Comparison of ENCODE assay signal across 1 cellular context in genomic region chr7:39950473-39951155, GRCh38.
A peak's percentile ranks its signal among the peaks of the same experiment; 100 is the strongest.
TF ChIP-seq lines count a peak whose summit lies in the region.

No MANE protein-coding gene starts in this region.

TF ChIP-seq in SK-N-SH, 30 proteins besides CTCF, POLR2A, EP300 and RAD21 (continued from another document):
- TF ChIP-seq, protein P1, sequence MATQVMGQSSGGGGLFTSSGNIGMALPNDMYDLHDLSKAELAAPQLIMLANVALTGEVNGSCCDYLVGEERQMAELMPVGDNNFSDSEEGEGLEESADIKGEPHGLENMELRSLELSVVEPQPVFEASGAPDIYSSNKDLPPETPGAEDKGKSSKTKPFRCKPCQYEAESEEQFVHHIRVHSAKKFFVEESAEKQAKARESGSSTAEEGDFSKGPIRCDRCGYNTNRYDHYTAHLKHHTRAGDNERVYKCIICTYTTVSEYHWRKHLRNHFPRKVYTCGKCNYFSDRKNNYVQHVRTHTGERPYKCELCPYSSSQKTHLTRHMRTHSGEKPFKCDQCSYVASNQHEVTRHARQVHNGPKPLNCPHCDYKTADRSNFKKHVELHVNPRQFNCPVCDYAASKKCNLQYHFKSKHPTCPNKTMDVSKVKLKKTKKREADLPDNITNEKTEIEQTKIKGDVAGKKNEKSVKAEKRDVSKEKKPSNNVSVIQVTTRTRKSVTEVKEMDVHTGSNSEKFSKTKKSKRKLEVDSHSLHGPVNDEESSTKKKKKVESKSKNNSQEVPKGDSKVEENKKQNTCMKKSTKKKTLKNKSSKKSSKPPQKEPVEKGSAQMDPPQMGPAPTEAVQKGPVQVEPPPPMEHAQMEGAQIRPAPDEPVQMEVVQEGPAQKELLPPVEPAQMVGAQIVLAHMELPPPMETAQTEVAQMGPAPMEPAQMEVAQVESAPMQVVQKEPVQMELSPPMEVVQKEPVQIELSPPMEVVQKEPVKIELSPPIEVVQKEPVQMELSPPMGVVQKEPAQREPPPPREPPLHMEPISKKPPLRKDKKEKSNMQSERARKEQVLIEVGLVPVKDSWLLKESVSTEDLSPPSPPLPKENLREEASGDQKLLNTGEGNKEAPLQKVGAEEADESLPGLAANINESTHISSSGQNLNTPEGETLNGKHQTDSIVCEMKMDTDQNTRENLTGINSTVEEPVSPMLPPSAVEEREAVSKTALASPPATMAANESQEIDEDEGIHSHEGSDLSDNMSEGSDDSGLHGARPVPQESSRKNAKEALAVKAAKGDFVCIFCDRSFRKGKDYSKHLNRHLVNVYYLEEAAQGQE (IDR thresholded peaks at IDR 0.05; ENCODE audit: low read depth, low read length) = no peak
- TF ChIP-seq CHD2 (IDR thresholded peaks at IDR 0.05; ENCODE audit: low read length, partially characterized antibody) = no peak
- no peak for TF ChIP-seq TCF12 (IDR thresholded peaks at IDR 0.05)
- 0 out of 2 replicates have a peak, but pooled peaks have one; percentile 28 for TF ChIP-seq TEAD4 (IDR thresholded peaks at IDR 0.05; ENCODE audit: borderline replicate concordance, insufficient read depth)
- no peak for TF ChIP-seq PBX3 (IDR thresholded peaks at IDR 0.05)
- no peak for TF ChIP-seq MEF2A (IDR thresholded peaks at IDR 0.05; ENCODE audit: borderline replicate concordance, low read depth)
- no peak for TF ChIP-seq ZBTB33 (IDR thresholded peaks at IDR 0.05; ENCODE audit: borderline replicate concordance, low read depth)
- no peak for TF ChIP-seq ELF1 (IDR thresholded peaks at IDR 0.05)
- no peak for TF ChIP-seq FOXJ3 (CRISPR knock-in tag; IDR thresholded peaks at IDR 0.05)
- TF ChIP-seq SIN3A (IDR thresholded peaks at IDR 0.05; ENCODE audit: borderline replicate concordance, low read depth, low read length) = no peak; the same call in 1 of the 2 replicates
- no peak for TF ChIP-seq MAX (IDR thresholded peaks at IDR 0.05; ENCODE audit: low read depth)
- no peak for TF ChIP-seq JUND (IDR thresholded peaks at IDR 0.05)
- TF ChIP-seq RFX5 (IDR thresholded peaks at IDR 0.05; ENCODE audit: low read length) = no peak
- no peak for TF ChIP-seq EZH2phosphoT487 (IDR thresholded peaks at IDR 0.05; ENCODE audit: borderline replicate concordance, low read depth)
- no peak for TF ChIP-seq USF2 (IDR thresholded peaks at IDR 0.05; ENCODE audit: borderline replicate concordance, low read depth, low read length)
- TF ChIP-seq GABPA (IDR thresholded peaks at IDR 0.05; ENCODE audit: low read depth) = peak; percentile 42; the same call in 1 of the 2 replicates
- no peak for TF ChIP-seq POLR2AphosphoS5 (IDR thresholded peaks at IDR 0.05; ENCODE audit: low read depth, low read length)
- peak; percentile 14; the same call in 1 of the 2 replicates for TF ChIP-seq TAF1 (IDR thresholded peaks at IDR 0.05; ENCODE audit: borderline replicate concordance, low read depth, low read length)
- 0 out of 2 replicates have a peak, but pooled peaks have one; percentile 7 for TF ChIP-seq RXRA (IDR thresholded peaks at IDR 0.05; ENCODE audit: borderline replicate concordance, low read depth)
- TF ChIP-seq SMC3 (IDR thresholded peaks at IDR 0.05; ENCODE audit: low read depth, low read length) = no peak
- TF ChIP-seq RCOR1 (IDR thresholded peaks at IDR 0.05; ENCODE audit: low read length) = no peak
- TF ChIP-seq MXI1 (IDR thresholded peaks at IDR 0.05; ENCODE audit: low read depth, low read length) = no peak
